In genomic region chr17:42067371-42068180, GRCh38 we compare ENCODE assay signal across 8 cellular contexts. TPM values are rescaled to one million over a fixed set of nuclear protein-coding genes. Genes with fewer than 3 reads are reported as not detected.
A peak's percentile ranks its signal among the peaks of the same experiment; 100 is the strongest.
DNase-seq lines count a peak whose midpoint lies in the region; ATAC-seq and TF ChIP-seq lines count a peak whose summit lies in the region.

No MANE protein-coding gene starts in this region.

- no peak overlapping the region for H3K4me3 Mint-ChIP-seq in CD14-positive monocyte

- TF ChIP-seq EP300 in sigmoid colon (IDR thresholded peaks at IDR 0.05) = no peak

- H3K36me3 Mint-ChIP-seq in CD14-positive monocyte = no peaks in the 10 kb centered on the region
- no peaks in the 10 kb centered on the region for H3K36me3 Mint-ChIP-seq in activated naive CD4-positive, alpha-beta T cell treated with anti-CD3 and anti-CD28 coated beads, Interleukin-2, amount 50 U/mL, for 72 hours

- CTCF ChIA-PET in HEK293T (lab: Yijun Ruan, JAX) = interaction anchor here (0.6 to 2.1 kb wide), 17 partner anchors 8 to 365 kb away, joined by 3 to 11 read pairs (median 4); partner anchors contain the start of gene ZNF385C

- H3K4me3 ChIP-seq in left ventricle myocardium inferior = no peak overlapping the region
- no peak overlapping the region for H3K4me3 ChIP-seq in sigmoid colon

- no peak for DNase-seq in CD14-positive monocyte (ENCODE audit: low spot score)
- DNase-seq in HEK293T (ENCODE audit: extremely low spot score) = peak; percentile 80
- peak; percentile 74 for DNase-seq in SK-MEL-5 (ENCODE audit: low read depth, low spot score)
- peak; percentile 62 to 81 for DNase-seq in activated naive CD4-positive, alpha-beta T cell treated with anti-CD3 and anti-CD28 coated beads, Interleukin-2, amount 50 U/mL, for 72 hours (ENCODE audit: low spot score in 2 of 2)
- DNase-seq in left ventricle myocardium inferior = peak; percentile 50
- peak; percentile 75 for DNase-seq in sigmoid colon

- intact Hi-C loops in CD14-positive monocyte (cut with micrococcal nuclease) (loop anchor here in 1 of 2 donors (5.0 kb wide), 1 partner anchor 35 kb away; no protein-coding TSS in a partner anchor), left ventricle myocardium inferior (cut with micrococcal nuclease) (no loop called here), sigmoid colon (cut with DNase I) (loop anchor here (1.0 to 5.0 kb wide), 2 partner anchors 40 to 49 kb away; no protein-coding TSS in a partner anchor)

- H3K27ac ChIP-seq in left ventricle myocardium inferior (replicated peaks) (no peak overlapping the region), sigmoid colon (no peak overlapping the region)

- H3K27me3 Mint-ChIP-seq in CD14-positive monocyte (ENCODE audit: low read depth in 3 of 3) = peaks cover 16 to 23% (median 20%) of the 10 kb centered on the region in 3 donors

- no peaks in the 10 kb centered on the region for H3K9me3 Mint-ChIP-seq in CD14-positive monocyte
- H3K9me3 Mint-ChIP-seq in activated naive CD4-positive, alpha-beta T cell treated with anti-CD3 and anti-CD28 coated beads, Interleukin-2, amount 50 U/mL, for 72 hours = no peaks in the 10 kb centered on the region

- TF ChIP-seq CTCF in CD14-positive monocyte (IDR thresholded peaks at IDR 0.05) (peak; percentile 97), left ventricle myocardium inferior (IDR thresholded peaks at IDR 0.05; ENCODE audit: borderline replicate concordance) (peak; percentile 90), sigmoid colon (IDR thresholded peaks at IDR 0.05) (peak; percentile 78 to 94 (median 83))

- H3K9me3 ChIP-seq in left ventricle myocardium inferior (replicated peaks) = no peaks in the 10 kb centered on the region
- H3K9me3 ChIP-seq in sigmoid colon = no peaks in the 10 kb centered on the region

- no peaks in the 10 kb centered on the region for H3K36me3 ChIP-seq in left ventricle myocardium inferior
- no peaks in the 10 kb centered on the region for H3K36me3 ChIP-seq in sigmoid colon

- WGBS in sigmoid colon, 2 donors = 8 to 47% methylated on average over 14 of the region's 14 CpGs

- peaks cover 26% of the 10 kb centered on the region for H3K4me1 Mint-ChIP-seq in CD14-positive monocyte

- H3K27ac Mint-ChIP-seq in CD14-positive monocyte = no peak overlapping the region
- no peak overlapping the region for H3K27ac Mint-ChIP-seq in activated naive CD4-positive, alpha-beta T cell treated with anti-CD3 and anti-CD28 coated beads, Interleukin-2, amount 50 U/mL, for 72 hours

- H3K27me3 ChIP-seq in left ventricle myocardium inferior (ENCODE audit: low read depth) = peaks cover 50% of the 10 kb centered on the region
- H3K27me3 ChIP-seq in sigmoid colon = peaks cover 9 to 41% (median 21%) of the 10 kb centered on the region in 3 donors

- in situ Hi-C loops in SK-MEL-5 (cut with HindIII; ENCODE audit: low pct_unique_long_range_greater_than_20kb, low sequenced_read_pairs) = no loop called here

- TF ChIP-seq POLR2A in sigmoid colon (IDR thresholded peaks at IDR 0.05) = no peak
- no peak for TF ChIP-seq POLR2A in GM18505 (IDR thresholded peaks at IDR 0.05; ENCODE audit: borderline replicate concordance, extremely low read depth, insufficient read depth, insufficient read length)

- peaks cover 16% of the 10 kb centered on the region for H3K4me1 ChIP-seq in left ventricle myocardium inferior
- H3K4me1 ChIP-seq in sigmoid colon = peaks cover 0 to 9% (median 7%) of the 10 kb centered on the region in 4 donors

- peak; percentile 41 to 64 for ATAC-seq in activated naive CD4-positive, alpha-beta T cell treated with anti-CD3 and anti-CD28 coated beads, Interleukin-2, amount 50 U/mL, for 72 hours
- ATAC-seq in GM18505 (IDR thresholded peaks at IDR 0.05; ENCODE audit: unreplicated experiment) (no peak), HG03469 (IDR thresholded peaks at IDR 0.05; ENCODE audit: unreplicated experiment) (no peak)

- POLR2A ChIA-PET in HEK293T (lab: Yijun Ruan, JAX) = interaction anchor here (0.6 to 1.1 kb wide), 2 partner anchors 31 to 34 kb away, joined by 3 to 5 read pairs; no protein-coding TSS in a partner anchor

TF ChIP-seq in HEK293T, 16 proteins besides CTCF, POLR2A, EP300 and RAD21:
- TF ChIP-seq FOXK2 (IDR thresholded peaks at IDR 0.05) (no peak), NFRKB (IDR thresholded peaks at IDR 0.05) (no peak), L3MBTL2 (conservative IDR thresholded peaks at IDR 0.05) (no peak), FOXA1 (IDR thresholded peaks at IDR 0.05) (no peak)

RNA-seq across cellular contexts. Expression of gene C17orf113, which starts 17.2 kb away (rescaled TPM):
- under 1 TPM; 0.20 to 0.28 TPM for polyA plus RNA-seq in CD14-positive monocyte
- total RNA-seq in SK-MEL-5 (2014; rRNA removed; shearing (Covaris generic)) = 0.40 and 0.85 TPM in 2 replicates
- 0.98 and 1.2 TPM in 2 replicates for polyA plus RNA-seq in SK-MEL-5 (2015; cell fraction: cytosol; rRNA removed)
- 1.5 and 2.1 TPM in 2 replicates for polyA plus RNA-seq in SK-MEL-5 (2015; cell fraction: nucleus; rRNA removed)
- under 1 TPM; 0.16 to 0.37 TPM for total RNA-seq in activated naive CD4-positive, alpha-beta T cell treated with anti-CD3 and anti-CD28 coated beads, Interleukin-2, amount 50 U/mL, for 72 hours
- total RNA-seq in left ventricle myocardium inferior = 0.63 TPM
- total RNA-seq in sigmoid colon = under 1 TPM; 0.27 to 0.71 (median 0.39) TPM
- polyA plus RNA-seq in sigmoid colon = under 1 TPM; 0.23 to 0.66 (median 0.60) TPM

RNA-seq across cellular contexts. Expression of gene ZNF385C, which starts 30.7 kb away (rescaled TPM):
- polyA plus RNA-seq in CD14-positive monocyte = under 1 TPM in 1 of 2 donors, not detected in 1; 0.09 TPM
- total RNA-seq in SK-MEL-5 (2014; rRNA removed; shearing (Covaris generic)) = 0.19 and 0.45 TPM in 2 replicates
- polyA plus RNA-seq in SK-MEL-5 (2015; cell fraction: cytosol; rRNA removed) = 0.67 and 0.79 TPM in 2 replicates
- 1.2 and 2.0 TPM in 2 replicates for polyA plus RNA-seq in SK-MEL-5 (2015; cell fraction: nucleus; rRNA removed)
- under 1 TPM in 1 of 2 donors, not detected in 1; 0.82 TPM for total RNA-seq in activated naive CD4-positive, alpha-beta T cell treated with anti-CD3 and anti-CD28 coated beads, Interleukin-2, amount 50 U/mL, for 72 hours
- 0.49 TPM for total RNA-seq in left ventricle myocardium inferior
- total RNA-seq in sigmoid colon = under 1 TPM in 1 of 4 donors, not detected in 3; 0.33 TPM
- polyA plus RNA-seq in sigmoid colon = under 1 TPM in 2 of 3 donors, not detected in 1; 0.42 to 0.60 TPM

RNA-seq across cellular contexts. Expression of gene DHX58, which starts 44.9 kb away (rescaled TPM):
- polyA plus RNA-seq in CD14-positive monocyte (10 to 100 TPM; 13.2 to 16.0 TPM), sigmoid colon (10 to 100 TPM in 1 of 3 donors, 1 to 10 TPM in 2; 4.4 to 19.0 (median 6.6) TPM)
- 5.8 and 7.0 TPM in 2 replicates for total RNA-seq in SK-MEL-5 (2014; rRNA removed; shearing (Covaris generic))
- polyA plus RNA-seq in SK-MEL-5 (2015; cell fraction: cytosol; rRNA removed) = 4.9 and 7.4 TPM in 2 replicates
- 59.2 and 63.9 TPM in 2 replicates for polyA plus RNA-seq in SK-MEL-5 (2015; cell fraction: nucleus; rRNA removed)
- 10 to 100 TPM; 39.6 to 40.2 TPM for total RNA-seq in activated naive CD4-positive, alpha-beta T cell treated with anti-CD3 and anti-CD28 coated beads, Interleukin-2, amount 50 U/mL, for 72 hours
- total RNA-seq in left ventricle myocardium inferior (3.1 TPM), sigmoid colon (10 to 100 TPM in 3 of 4 donors, 1 to 10 TPM in 1; 8.9 to 16.3 (median 14.6) TPM)

RNA-seq across cellular contexts. Expression of gene NKIRAS2, which starts 47.7 kb away (rescaled TPM):
- polyA plus RNA-seq in CD14-positive monocyte (10 to 100 TPM; 51.1 to 69.9 TPM), sigmoid colon (10 to 100 TPM; 32.6 to 34.8 (median 34.2) TPM)
- 25.8 and 32.6 TPM in 2 replicates for total RNA-seq in SK-MEL-5 (2014; rRNA removed; shearing (Covaris generic))
- 79.9 and 94.6 TPM in 2 replicates for polyA plus RNA-seq in SK-MEL-5 (2015; cell fraction: cytosol; rRNA removed)
- 39.8 and 41.1 TPM in 2 replicates for polyA plus RNA-seq in SK-MEL-5 (2015; cell fraction: nucleus; rRNA removed)
- 10 to 100 TPM; 16.7 to 17.5 TPM for total RNA-seq in activated naive CD4-positive, alpha-beta T cell treated with anti-CD3 and anti-CD28 coated beads, Interleukin-2, amount 50 U/mL, for 72 hours
- total RNA-seq in left ventricle myocardium inferior (50.9 TPM), sigmoid colon (10 to 100 TPM; 28.5 to 35.4 (median 30.8) TPM)

RNA-seq across cellular contexts. Expression of gene DNAJC7, which starts 50.3 kb away (rescaled TPM):
- polyA plus RNA-seq in CD14-positive monocyte = 10 to 100 TPM; 59.6 to 79.7 TPM
- 81.1 and 85.9 TPM in 2 replicates for total RNA-seq in SK-MEL-5 (2014; rRNA removed; shearing (Covaris generic))
- 57.5 and 71.2 TPM in 2 replicates for polyA plus RNA-seq in SK-MEL-5 (2015; cell fraction: cytosol; rRNA removed)
- polyA plus RNA-seq in SK-MEL-5 (2015; cell fraction: nucleus; rRNA removed) = 67.8 and 86.5 TPM in 2 replicates
- 100 to 1,000 TPM; 109 to 122 TPM for total RNA-seq in activated naive CD4-positive, alpha-beta T cell treated with anti-CD3 and anti-CD28 coated beads, Interleukin-2, amount 50 U/mL, for 72 hours
- total RNA-seq in left ventricle myocardium inferior = 71.2 TPM
- 10 to 100 TPM; 46.7 to 57.1 (median 49.6) TPM for total RNA-seq in sigmoid colon
- polyA plus RNA-seq in sigmoid colon = 10 to 100 TPM; 90.1 to 91.6 (median 90.1) TPM

Comparison
In these comparisons a context has a peak if more than half of its experiments do, and no peak if none do; other contexts are left out.
1. ATAC-seq: peak in activated naive CD4-positive, alpha-beta T cell treated with anti-CD3 and anti-CD28 coated beads, Interleukin-2, amount 50 U/mL, for 72 hours (2 of 2); none in GM18505 (single experiment) and HG03469 (single experiment).
2. Peak in every context shown above with its lines, with median percentiles within 50 percentile points of each other: CTCF ChIP-seq.